11 cellular contexts compared by ENCODE assay signal in the genomic region with DNA sequence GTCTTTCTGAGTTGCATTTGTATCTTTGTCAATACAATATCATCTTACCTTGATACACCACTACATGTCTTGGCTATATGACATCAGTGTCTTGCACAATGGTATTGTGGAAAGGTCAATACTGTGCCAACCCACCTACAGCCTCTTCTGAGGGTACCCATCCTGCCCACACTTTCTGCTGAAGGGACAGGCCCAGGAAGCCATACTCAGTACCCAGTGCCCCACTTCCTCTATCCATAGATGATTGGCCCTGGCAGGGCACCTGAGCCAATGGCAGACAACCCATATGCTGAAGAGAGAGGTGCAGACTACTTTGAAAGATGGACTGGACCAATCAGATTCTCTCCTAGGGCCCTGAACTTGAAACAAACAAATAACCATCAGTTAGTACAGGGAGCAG.
"Had no signal": no experiment of that assay in that cellular context is flagged by ENCODE, and none has a peak within 500 bp of the region (broad histone marks: within the 10 kb centered on the region; RNA-seq: fewer than 3 reads in every experiment).

No MANE protein-coding gene starts in this region.

- H3K27ac Mint-ChIP-seq: activated naive CD8-positive, alpha-beta T cell treated with anti-CD3 and anti-CD28 coated beads, Interleukin-2, amount 10 ng/mL, durations not matched to agents 7 days and 5 days had no signal

- ATAC-seq: gastroesophageal sphincter, left ventricle myocardium superior had no signal

- H3K27me3 ChIP-seq: breast epithelium, gastroesophageal sphincter, sigmoid colon had no signal

- H3K9me3 Mint-ChIP-seq: activated naive CD8-positive, alpha-beta T cell treated with anti-CD3 and anti-CD28 coated beads, Interleukin-2, amount 10 ng/mL, durations not matched to agents 7 days and 5 days had no signal

- DNase-seq: activated gamma-delta T cell treated with Interleukin-2 at 50 U/mL for 16 hours; activated naive CD8-positive, alpha-beta T cell treated with anti-CD3 and anti-CD28 coated beads, Interleukin-2, amount 10 ng/mL, durations not matched to agents 7 days and 5 days; aorta; dermis blood vessel endothelial cell; left ventricle myocardium superior; mesenchymal stem cell; sigmoid colon; stimulated activated CD4-positive, alpha-beta T cell treated with anti-CD3 and anti-CD28 coated beads, Interleukin-12 subunit alpha, Interleukin-12 subunit beta, amount 100 ng/mL, for 4 hours; T-helper 9 cell had no signal

- H3K27ac ChIP-seq: breast epithelium, gastroesophageal sphincter, sigmoid colon had no signal

- H3K27me3 Mint-ChIP-seq: activated naive CD8-positive, alpha-beta T cell treated with anti-CD3 and anti-CD28 coated beads, Interleukin-2, amount 10 ng/mL, durations not matched to agents 7 days and 5 days had no signal

- H3K4me3 ChIP-seq: breast epithelium, gastroesophageal sphincter, sigmoid colon had no signal

- H3K4me1 ChIP-seq: breast epithelium, gastroesophageal sphincter had no signal

- H3K36me3 ChIP-seq: breast epithelium, gastroesophageal sphincter, sigmoid colon had no signal

- H3K4me3 Mint-ChIP-seq: activated naive CD8-positive, alpha-beta T cell treated with anti-CD3 and anti-CD28 coated beads, Interleukin-2, amount 10 ng/mL, durations not matched to agents 7 days and 5 days had no signal

- H3K9me3 ChIP-seq: breast epithelium, gastroesophageal sphincter, sigmoid colon had no signal

- H3K36me3 Mint-ChIP-seq: activated naive CD8-positive, alpha-beta T cell treated with anti-CD3 and anti-CD28 coated beads, Interleukin-2, amount 10 ng/mL, durations not matched to agents 7 days and 5 days had no signal
